ENCODE assay signal across 23 cellular contexts in the genomic region with DNA sequence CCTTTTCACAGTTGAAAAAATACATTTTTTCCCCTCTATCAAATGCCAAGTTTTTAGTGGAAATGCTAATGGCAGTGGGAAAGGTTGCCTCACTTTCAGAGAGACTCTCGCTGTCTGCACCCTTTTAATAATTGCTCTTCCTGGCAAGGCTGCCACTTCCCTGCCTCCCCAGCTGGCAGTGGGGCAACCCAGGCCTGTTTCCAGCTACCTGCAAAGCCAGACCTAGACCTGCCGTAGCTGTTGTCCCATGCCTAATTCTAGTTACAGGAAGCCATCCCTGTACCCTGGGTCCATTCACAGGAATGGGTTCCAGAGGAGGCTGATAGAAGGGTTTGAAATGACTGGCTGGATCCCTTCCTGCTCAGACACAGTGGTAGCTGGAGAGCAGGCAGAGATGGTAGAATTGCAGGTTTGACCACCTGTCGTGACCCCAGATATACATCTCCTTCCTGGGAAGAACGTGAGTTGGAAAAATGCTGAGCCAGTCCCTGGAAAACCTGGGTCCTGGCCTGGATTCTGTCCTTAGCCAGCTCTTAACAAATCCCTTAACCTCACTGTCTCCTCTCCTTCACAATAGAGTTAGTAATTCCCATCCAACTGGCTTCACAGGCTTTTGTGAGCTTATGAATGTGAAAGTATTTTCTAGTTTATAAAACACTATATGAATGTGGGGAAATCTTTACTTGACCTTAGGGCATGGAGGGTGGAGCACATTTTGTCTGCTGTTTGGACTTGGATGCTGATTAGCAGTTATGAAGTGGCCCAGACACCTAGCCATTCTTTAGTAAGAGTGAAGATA. TPM values are rescaled to one million over a fixed set of nuclear protein-coding genes. Genes with fewer than 3 reads are reported as not detected.
DNase-seq lines count a peak whose midpoint lies in the region; ATAC-seq, FAIRE-seq and TF ChIP-seq lines count a peak whose summit lies in the region.
"Had no signal": no experiment of that assay in that cellular context is flagged by ENCODE, and none has a peak within 500 bp of the region (broad histone marks: within the 10 kb centered on the region; RNA-seq: fewer than 3 reads in every experiment).

No MANE protein-coding gene starts in this region.

- DNase-seq in H1 (ENCODE audit: low read depth in 1 of 2, low spot score in 2 of 2) (no peak), omental fat pad (ENCODE audit: low spot score) (no peak), NCI-H2227 treated with DMSO at 0.1 percent for 48 hours (lab: John Stamatoyannopoulos, UW) (no peak), RCC 7860 (ENCODE audit: low spot score) (no peak), AG08396 (ENCODE audit: low spot score) (no peak)
- DNase-seq: activated CD4-positive, alpha-beta T cell treated with anti-CD3 and anti-CD28 coated beads, Interleukin-2, amount 50 U/mL, for 48 hours; activated naive CD4-positive, alpha-beta T cell; activated T-cell treated with anti-CD3 and anti-CD28 coated beads, Interleukin-2, amount 50 U/mL, for 1 hour; CD4-positive, alpha-beta memory T cell; dermis blood vessel endothelial cell; NCI-H1092; NCI-H187 treated with DMSO at 0.1 percent for 48 hours; occipital lobe; stimulated activated CD4-positive, alpha-beta T cell treated with anti-CD3 and anti-CD28 coated beads, Interleukin-4, amount 100 ng/mL, for 24 hours; stimulated activated naive CD4-positive, alpha-beta T cell treated with Interleukin-2 at 50 U/mL for 16 hours; T-helper 9 cell; thyroid gland had no signal

- no peak overlapping the region for H2BK20ac ChIP-seq in H1 (ENCODE audit: low read length)

- no peaks in the 10 kb centered on the region for H3K79me1 ChIP-seq in H1 (ENCODE audit: low read depth, low read length)

- POLR2A ChIA-PET in HEK293 (lab: Yijun Ruan, JAX) (no interaction called here), H1 (lab: Charles Lee; ENCODE audit: partially characterized antibody) (interaction anchor here (0.7 kb wide), 1 partner anchor 14 kb away, joined by 3 read pairs; no protein-coding TSS in a partner anchor)

- H3K18ac ChIP-seq in H1 (ENCODE audit: extremely low read depth, low read length): no peak overlapping the region

- H4K91ac ChIP-seq in H1 (replicated peaks; ENCODE audit: insufficient read length, low read length): no peak overlapping the region

- H2BK120ac ChIP-seq in H1 (replicated peaks; ENCODE audit: low read depth, low read length): no peak overlapping the region

- TF ChIP-seq CTCF in C4-2B (conservative IDR thresholded peaks at IDR 0.05) (no peak), HEK293 (tag by site-specific recombination; IDR thresholded peaks at IDR 0.05) (no peak), H1 (IDR thresholded peaks at IDR 0.05; ENCODE audit: control extremely low read depth in 1 of 3, insufficient read depth in 1 of 3, low read depth in 1 of 3, low read length in 3 of 3) (no peak), omental fat pad (IDR thresholded peaks at IDR 0.05) (no peak)

- WGBS in H1 (ENCODE audit: extremely low coverage in 1 of 2, insufficient coverage in 1 of 2, insufficient read length in 1 of 2, insufficient replicate concordance in 2 of 2, low coverage in 1 of 2, low lambda C conversion rate in 2 of 2, missing lambda C conversion rate in 1 of 2), 2 experiments: 79% methylated on average over 4 of the region's 4 CpGs; no CpG with 5 or more reads in 1 of the 2 experiments

- H3K4me3 ChIP-seq in HEK293 (ENCODE audit: low read depth, low read length) (no peak overlapping the region), H1 (ENCODE audit: extremely low read depth in 1 of 4, insufficient read depth in 2 of 4, low read depth in 3 of 4, low read length in 4 of 4) (no peak overlapping the region)
- H3K4me3 ChIP-seq: adrenal gland, thyroid gland had no signal

- H3K79me2 ChIP-seq in H1 (ENCODE audit: control insufficient read depth in 1 of 2, insufficient read depth in 2 of 2, low read length in 2 of 2): no peaks in the 10 kb centered on the region

- H3K9me3 ChIP-seq in HEK293 (ENCODE audit: control insufficient read depth, insufficient read depth, low read depth, low read length): no peaks in the 10 kb centered on the region
- no peaks in the 10 kb centered on the region for H3K9me3 ChIP-seq in H1 (ENCODE audit: insufficient read depth in 2 of 2, low read depth in 1 of 2, low read length in 1 of 2)
- H3K9me3 ChIP-seq: adrenal gland, thyroid gland had no signal

- H2BK5ac ChIP-seq in H1 (ENCODE audit: low read depth, low read length): no peak overlapping the region

- peak; percentile 33 for ATAC-seq in omental fat pad (ENCODE audit: low FRiP score)
- ATAC-seq: HCT116 had no signal

- no peak for TF ChIP-seq EP300 in H1 (IDR thresholded peaks at IDR 0.05; ENCODE audit: borderline replicate concordance in 1 of 2, low read depth in 2 of 2, low read length in 2 of 2)

- H3K27me3 ChIP-seq in H1 (replicated peaks in 1 of 4; ENCODE audit: control insufficient read depth in 3 of 4, extremely low read depth in 1 of 4, insufficient read depth in 3 of 4, low read length in 3 of 4): no peaks in the 10 kb centered on the region
- H3K27me3 ChIP-seq: adrenal gland, thyroid gland had no signal

- H3K23me2 ChIP-seq in H1 (ENCODE audit: low read depth, low read length): no peaks in the 10 kb centered on the region

- no peak overlapping the region for H3K23ac ChIP-seq in H1 (ENCODE audit: insufficient read length)

- no peak overlapping the region for H3K4ac ChIP-seq in H1 (replicated peaks; ENCODE audit: insufficient read length, low read depth, low read length)

- H3K27ac ChIP-seq in C4-2B (peak overlapping the region; percentile 60), HEK293 (ENCODE audit: extremely low read depth, low read depth, low read length) (no peak overlapping the region), H1 (ENCODE audit: low read depth, low read length) (no peak overlapping the region)
- H3K27ac ChIP-seq: HL-60, thyroid gland had no signal

- no peak overlapping the region; a peak in 1 of 7 replicates for H3K9ac ChIP-seq in H1 (replicated peaks in 1 of 4; ENCODE audit: extremely low read depth in 1 of 4, low read depth in 3 of 4, low read length in 3 of 4)

- no peak overlapping the region for H2BK15ac ChIP-seq in H1 (ENCODE audit: low read length)

- H2AFZ ChIP-seq in H1 (ENCODE audit: low read length): no peak overlapping the region

- H2AK5ac ChIP-seq in H1 (ENCODE audit: low read depth, low read length): no peak overlapping the region

- H3K4me1 ChIP-seq in HEK293 (ENCODE audit: control insufficient read depth, insufficient read depth, low read length) (no peaks in the 10 kb centered on the region; the same call in 1 of the 2 replicates), H1 (replicated peaks in 1 of 4; ENCODE audit: control insufficient read depth in 3 of 4, insufficient read depth in 4 of 4, low read length in 3 of 4) (no peaks in the 10 kb centered on the region)
- H3K4me1 ChIP-seq: adrenal gland, thyroid gland had no signal

- no peak overlapping the region for H4K5ac ChIP-seq in H1 (ENCODE audit: insufficient read length, low read depth, low read length)

- no peak overlapping the region for H3K14ac ChIP-seq in H1 (ENCODE audit: insufficient read length)

- H2BK12ac ChIP-seq in H1 (ENCODE audit: low read depth, low read length): no peak overlapping the region

- peaks cover 19 to 53% of the 10 kb centered on the region in 2 experiments for H3K36me3 ChIP-seq in HEK293 (ENCODE audit: control insufficient read depth in 2 of 2, insufficient read depth in 1 of 2, low read length in 2 of 2)
- peaks cover 0 to 20% (median 13%) of the 10 kb centered on the region in 4 experiments; a peak in 6 of 8 replicates for H3K36me3 ChIP-seq in H1 (ENCODE audit: control insufficient read depth in 2 of 4, insufficient read depth in 4 of 4, low read length in 3 of 4)

- no peak for FAIRE-seq in H1 (lab: Jason Lieb, UNC)
- no peak for FAIRE-seq in RCC 7860 (lab: Jason Lieb, UNC)
- FAIRE-seq: endometrium had no signal

- H3K4me2 ChIP-seq in H1 (ENCODE audit: insufficient read depth in 1 of 2, low read depth in 2 of 2, low read length in 2 of 2): no peak overlapping the region

- CTCF ChIA-PET in HEK293 (lab: Yijun Ruan, JAX) (interaction anchor here (0.5 to 0.8 kb wide), 2 partner anchors 14 to 41 kb away, joined by 3 read pairs; no protein-coding TSS in a partner anchor), H1 (lab: Charles Lee; ENCODE audit: partially characterized antibody) (interaction anchor here (0.6 to 1.2 kb wide), 4 partner anchors 15 to 124 kb away, joined by 3 read pairs; no protein-coding TSS in a partner anchor)

- peaks cover 0 to 3% of the 10 kb centered on the region in 2 experiments for H4K20me1 ChIP-seq in H1 (replicated peaks in 1 of 2; ENCODE audit: control insufficient read depth in 1 of 2, insufficient read depth in 2 of 2, low read length in 2 of 2)

- no peak overlapping the region for H3K56ac ChIP-seq in H1 (replicated peaks; ENCODE audit: insufficient read length, low read depth, low read length)

- TF ChIP-seq POLR2A in H1 (IDR thresholded peaks at IDR 0.05; ENCODE audit: control extremely low read depth in 1 of 2, low read depth in 2 of 2, low read length in 2 of 2): no peak

- H4K8ac ChIP-seq in H1 (ENCODE audit: extremely low read depth, insufficient read depth, low read length): peak overlapping the region; percentile 57

- no peak for TF ChIP-seq RAD21 in H1 (IDR thresholded peaks at IDR 0.05 in 1 of 2, conservative IDR thresholded peaks at IDR 0.05 in 1 of 2; ENCODE audit: low read depth in 2 of 2, low read length in 2 of 2)

TF ChIP-seq in H1, 55 proteins besides CTCF, POLR2A, EP300 and RAD21 (continues in another document):
- TF ChIP-seq CTBP2 (IDR thresholded peaks at IDR 0.05; ENCODE audit: borderline replicate concordance, insufficient read depth, insufficient read length, low read length): no peak

RNA-seq across cellular contexts. Expression of gene ALPK3, which starts 13.0 kb away (rescaled TPM):
- 16.0 and 19.2 TPM in 2 replicates for total RNA-seq in H1 (2021; fragmentation: NEBNext Ultra II Directional; extraction: Animal tissue kit (Norgen Biotek cat#: 25700))
- polyA plus RNA-seq in H1 (2011; rRNA removed): 4.4 and 4.9 TPM in 2 replicates
- 4.2 TPM for polyA plus RNA-seq in H1 (2011; cell fraction: cytosol; rRNA removed)
- polyA plus RNA-seq in H1 (2011; cell fraction: nucleus; rRNA removed): 10.3 TPM
- polyA plus RNA-seq in H1 (2012, experiment 1 of 2): 7.6 to 11.5 TPM (median 8.7 TPM) in 4 replicates
- 4.6 TPM for polyA plus RNA-seq in H1 (2012, experiment 2 of 2)
- 6.6 TPM for polyA plus RNA-seq in H1 (2013, experiment 1 of 2)
- 5.8 TPM for polyA plus RNA-seq in H1 (2013, experiment 2 of 2)
- 9.1 and 14.5 TPM in 2 replicates for polyA minus RNA-seq in H1 (2011; rRNA and poly(A)+ RNA removed)
- polyA minus RNA-seq in H1 (2011; cell fraction: cytosol; rRNA and poly(A)+ RNA removed): 5.1 TPM
- polyA minus RNA-seq in H1 (2011; cell fraction: nucleus; rRNA and poly(A)+ RNA removed): 7.5 TPM
- total RNA-seq in omental fat pad: 1 to 10 TPM; 3.1 to 7.7 (median 3.8) TPM

RNA-seq across cellular contexts. Expression of gene ZNF592, which starts 55.8 kb away (rescaled TPM):
- 31.2 and 33.0 TPM in 2 replicates for total RNA-seq in H1 (2021; fragmentation: NEBNext Ultra II Directional; extraction: Animal tissue kit (Norgen Biotek cat#: 25700))
- polyA plus RNA-seq in H1 (2011; rRNA removed): 14.2 and 15.9 TPM in 2 replicates
- 10.4 TPM for polyA plus RNA-seq in H1 (2011; cell fraction: cytosol; rRNA removed)
- 18.1 TPM for polyA plus RNA-seq in H1 (2011; cell fraction: nucleus; rRNA removed)
- 14.3 to 18.9 TPM (median 16.5 TPM) in 4 replicates for polyA plus RNA-seq in H1 (2012, experiment 1 of 2)
- 11.7 TPM for polyA plus RNA-seq in H1 (2012, experiment 2 of 2)
- polyA plus RNA-seq in H1 (2013, experiment 1 of 2): 12.4 TPM
- polyA plus RNA-seq in H1 (2013, experiment 2 of 2): 12.9 TPM
- 16.2 and 17.8 TPM in 2 replicates for polyA minus RNA-seq in H1 (2011; rRNA and poly(A)+ RNA removed)
- 13.8 TPM for polyA minus RNA-seq in H1 (2011; cell fraction: cytosol; rRNA and poly(A)+ RNA removed)
- polyA minus RNA-seq in H1 (2011; cell fraction: nucleus; rRNA and poly(A)+ RNA removed): 12.0 TPM
- total RNA-seq in omental fat pad: 10 to 100 TPM; 13.7 to 22.8 (median 20.0) TPM
